Comparison of ENCODE assay signal across 23 cellular contexts in genomic region chr4:20598626-20599025, GRCh38.
A peak's percentile ranks its signal among the peaks of the same experiment; 100 is the strongest.
DNase-seq lines count a peak whose midpoint lies in the region; ATAC-seq and TF ChIP-seq lines count a peak whose summit lies in the region.
"Had no signal": no experiment of that assay in that cellular context is flagged by ENCODE, and none has a peak within 500 bp of the region (broad histone marks: within the 10 kb centered on the region; RNA-seq: fewer than 3 reads in every experiment).

No MANE protein-coding gene starts in this region.

- no peaks in the 10 kb centered on the region for H3K4me1 Mint-ChIP-seq in WTC11
- H3K4me1 Mint-ChIP-seq: CD14-positive monocyte; CD4-positive, alpha-beta memory T cell; CD4-positive, CD25-positive, alpha-beta regulatory T cell; CD8-positive, alpha-beta memory T cell had no signal

- in situ Hi-C loops in SK-MEL-5 (cut with HindIII; ENCODE audit: low pct_unique_long_range_greater_than_20kb, low sequenced_read_pairs) = no loop called here

- DNase-seq in SK-MEL-5 (ENCODE audit: low read depth, low spot score) (peak; percentile 54), WTC11 (ENCODE audit: low spot score) (no peak), foreskin melanocyte (peak; percentile 52), right cardiac atrium (no peak), nucleus accumbens (lab: John Stamatoyannopoulos, UW) (no peak), SJCRH30 (no peak)
- DNase-seq: 8988T; ACHN; BE2C; C1 segment of cervical spinal cord; CD4-positive, alpha-beta memory T cell; CD4-positive, CD25-positive, alpha-beta regulatory T cell; CD8-positive, alpha-beta memory T cell; COR-L47; DMS153; DMS53; DMS79; DND-41; EL; GDM1 had no signal

- CTCF ChIA-PET in WTC11 (lab: Charles Lee) = no interaction called here

- H3K36me3 Mint-ChIP-seq in WTC11 = peaks cover 6% of the 10 kb centered on the region
- H3K36me3 Mint-ChIP-seq: CD14-positive monocyte; CD4-positive, alpha-beta memory T cell; CD4-positive, CD25-positive, alpha-beta regulatory T cell; CD8-positive, alpha-beta memory T cell had no signal

- H3K27ac Mint-ChIP-seq in WTC11 = no peak overlapping the region
- H3K27ac Mint-ChIP-seq: CD14-positive monocyte; CD4-positive, alpha-beta memory T cell; CD8-positive, alpha-beta memory T cell had no signal

- intact Hi-C loops in right cardiac atrium (cut with DNase I) = no loop called here

- H3K4me3 ChIP-seq in right cardiac atrium (ENCODE audit: low read length) (no peak overlapping the region), SJCRH30 (no peak overlapping the region)
- H3K4me3 ChIP-seq: BLaER1, GM12878 had no signal

- POLR2A ChIA-PET in WTC11 (lab: Charles Lee) = no interaction called here

- 79% methylated on average over 4 of the region's 4 CpGs for WGBS in right cardiac atrium

- H3K9me3 ChIP-seq in right cardiac atrium (ENCODE audit: control insufficient read depth, low read length) = no peaks in the 10 kb centered on the region
- H3K9me3 ChIP-seq in SJCRH30 (replicated peaks) = no peaks in the 10 kb centered on the region
- H3K9me3 ChIP-seq: BE2C, BLaER1 had no signal

- H3K4me1 ChIP-seq in right cardiac atrium (ENCODE audit: control insufficient read depth, insufficient read depth, low read length) (no peaks in the 10 kb centered on the region), SJCRH30 (no peaks in the 10 kb centered on the region)
- H3K4me1 ChIP-seq: BE2C, BLaER1 had no signal

- H3K4me3 Mint-ChIP-seq in WTC11 = no peak overlapping the region
- H3K4me3 Mint-ChIP-seq: CD14-positive monocyte; CD4-positive, alpha-beta memory T cell; CD4-positive, CD25-positive, alpha-beta regulatory T cell; CD8-positive, alpha-beta memory T cell had no signal

- H3K27ac ChIP-seq in right cardiac atrium (ENCODE audit: low read length) (no peak overlapping the region), SJCRH30 (no peak overlapping the region)
- H3K27ac ChIP-seq: BLaER1 had no signal

- no peaks in the 10 kb centered on the region for H3K27me3 Mint-ChIP-seq in WTC11 (ENCODE audit: low read depth)
- H3K27me3 Mint-ChIP-seq: CD4-positive, CD25-positive, alpha-beta regulatory T cell had no signal

- peak; percentile 41; the same call in 1 of the 2 replicates for ATAC-seq in WTC11
- no peak for ATAC-seq in right cardiac atrium
- ATAC-seq: GM12878 had no signal

- H3K36me3 ChIP-seq in SJCRH30 = no peaks in the 10 kb centered on the region
- H3K36me3 ChIP-seq: BE2C, BLaER1 had no signal

- TF ChIP-seq CTCF in WTC11 (IDR thresholded peaks at IDR 0.05) = no peak

- H3K27me3 ChIP-seq in right cardiac atrium (ENCODE audit: control insufficient read depth, insufficient read depth) (no peaks in the 10 kb centered on the region), SJCRH30 (no peaks in the 10 kb centered on the region)
- H3K27me3 ChIP-seq: BE2C, BLaER1 had no signal

- H3K9me3 Mint-ChIP-seq in WTC11 = peaks cover 9% of the 10 kb centered on the region
- H3K9me3 Mint-ChIP-seq: CD8-positive, alpha-beta memory T cell had no signal

TF ChIP-seq in WTC11, 78 proteins besides CTCF, POLR2A, EP300 and RAD21:
- TF ChIP-seq PREB (CRISPR knock-in tag; IDR thresholded peaks at IDR 0.05; ENCODE audit: borderline replicate concordance) = no peak

Comparison
In these comparisons a context has a peak if more than half of its experiments do, and no peak if none do; other contexts are left out.
1. DNase-seq: peak in SK-MEL-5 (single experiment) and foreskin melanocyte (single experiment); none in WTC11 (single experiment), right cardiac atrium (0 of 3), nucleus accumbens (0 of 56) and SJCRH30 (0 of 2).